17 cellular contexts compared by ENCODE assay signal in genomic region chr18:70165936-70166335, GRCh38. TPM values are rescaled to one million over a fixed set of nuclear protein-coding genes. Genes with fewer than 3 reads are reported as not detected.
DNase-seq lines count a peak whose midpoint lies in the region; ATAC-seq and TF ChIP-seq lines count a peak whose summit lies in the region.
"Had no signal": no experiment of that assay in that cellular context is flagged by ENCODE, and none has a peak within 500 bp of the region (broad histone marks: within the 10 kb centered on the region; RNA-seq: fewer than 3 reads in every experiment).

No MANE protein-coding gene starts in this region.

- peaks cover 2% of the 10 kb centered on the region for H3K4me1 ChIP-seq in fibroblast of lung (ENCODE audit: control insufficient read depth, extremely low read depth, insufficient read depth, low read length)
- H3K4me1 ChIP-seq: gastroesophageal sphincter, parathyroid adenoma had no signal

- no peaks in the 10 kb centered on the region for H3K79me2 ChIP-seq in fibroblast of lung (ENCODE audit: control insufficient read depth, insufficient read depth, low read length)
- H3K79me2 ChIP-seq: parathyroid adenoma had no signal

- no peak overlapping the region for H3K9ac ChIP-seq in fibroblast of lung (ENCODE audit: insufficient read depth, low read length)
- H3K9ac ChIP-seq: parathyroid adenoma had no signal

- peaks cover 2% of the 10 kb centered on the region for H3K36me3 ChIP-seq in fibroblast of lung (ENCODE audit: control insufficient read depth, insufficient read depth, low read length)

- H3K36me3 Mint-ChIP-seq in CD4-positive, alpha-beta T cell (ENCODE audit: low read depth) = peaks cover 65% of the 10 kb centered on the region
- peaks cover 32 to 42% of the 10 kb centered on the region in 2 donors for H3K36me3 Mint-ChIP-seq in CD14-positive monocyte

- H3K4me1 Mint-ChIP-seq in CD4-positive, alpha-beta T cell (ENCODE audit: low read depth) = peaks cover 5% of the 10 kb centered on the region
- peaks cover 4% of the 10 kb centered on the region for H3K4me1 Mint-ChIP-seq in CD14-positive monocyte
- H3K4me1 Mint-ChIP-seq: activated naive CD8-positive, alpha-beta T cell treated with anti-CD3 and anti-CD28 coated beads for 36 hours had no signal

- DNase-seq in fibroblast of lung (ENCODE audit: low read depth in 2 of 2) (no peak), NCI-H1105 treated with DMSO at 0.1 percent for 48 hours (lab: John Stamatoyannopoulos, UW) (no peak), CD14-positive monocyte (ENCODE audit: low spot score) (no peak)
- no peak for DNase-seq in CD4-positive, alpha-beta T cell
- DNase-seq in activated CD4-positive, alpha-beta T cell treated with anti-CD3 and anti-CD28 coated beads, Interleukin-2, amount 50 U/mL, for 1 hour = no peak
- DNase-seq: activated CD8-positive, alpha-beta memory T cell treated with anti-CD3 and anti-CD28 coated beads for 24 hours; activated naive CD8-positive, alpha-beta T cell treated with anti-CD3 and anti-CD28 coated beads for 36 hours; AML-193; left ventricle myocardium superior; PC-9; stimulated activated CD4-positive, alpha-beta T cell treated with anti-CD3 and anti-CD28 coated beads, Interleukin-4, amount 100 ng/mL, for 1 hour; T-helper 2 cell had no signal

- POLR2A ChIA-PET in CD4-positive, alpha-beta T cell (lab: Charles Lee) = no interaction called here

- no peak overlapping the region for H3K4me3 ChIP-seq in fibroblast of lung (replicated peaks in 1 of 4; ENCODE audit: control extremely low read depth in 1 of 4, insufficient read depth in 1 of 4, low read depth in 3 of 4, low read length in 4 of 4)
- H3K4me3 ChIP-seq: gastroesophageal sphincter, PC-9 had no signal

- H3K9me3 ChIP-seq in fibroblast of lung (ENCODE audit: control insufficient read depth, insufficient read depth, low read depth, low read length) = no peaks in the 10 kb centered on the region
- no peaks in the 10 kb centered on the region for H3K9me3 ChIP-seq in CD4-positive, alpha-beta T cell (ENCODE audit: control insufficient read depth, low read length)
- H3K9me3 ChIP-seq: gastroesophageal sphincter had no signal

- no peak overlapping the region for H3K27ac ChIP-seq in fibroblast of lung (ENCODE audit: insufficient read depth, low read length)
- H3K27ac ChIP-seq in CD4-positive, alpha-beta T cell (ENCODE audit: low read depth, low read length) = no peak overlapping the region
- H3K27ac ChIP-seq: gastroesophageal sphincter, parathyroid adenoma, PC-9 had no signal

- no peak overlapping the region for H3K4me2 ChIP-seq in fibroblast of lung (ENCODE audit: extremely low read depth, insufficient read depth, low read length)
- H3K4me2 ChIP-seq: PC-9 had no signal

- no peaks in the 10 kb centered on the region for H4K20me1 ChIP-seq in fibroblast of lung (ENCODE audit: control insufficient read depth, extremely low read depth, insufficient read depth, low read length)

- no peaks in the 10 kb centered on the region for H3K9me3 Mint-ChIP-seq in CD4-positive, alpha-beta T cell
- H3K9me3 Mint-ChIP-seq in CD14-positive monocyte = peaks cover 0 to 6% (median 0%) of the 10 kb centered on the region in 7 donors

- no peak overlapping the region for H3K27ac Mint-ChIP-seq in CD4-positive, alpha-beta T cell
- peak overlapping the region in 2 of 7 donors; percentile 18 to 42 for H3K27ac Mint-ChIP-seq in CD14-positive monocyte
- H3K27ac Mint-ChIP-seq: activated naive CD8-positive, alpha-beta T cell treated with anti-CD3 and anti-CD28 coated beads for 36 hours had no signal

- H3K27me3 Mint-ChIP-seq in CD4-positive, alpha-beta T cell = no peaks in the 10 kb centered on the region
- no peaks in the 10 kb centered on the region for H3K27me3 Mint-ChIP-seq in CD14-positive monocyte (ENCODE audit: low read depth in 3 of 3)
- H3K27me3 Mint-ChIP-seq: activated naive CD8-positive, alpha-beta T cell treated with anti-CD3 and anti-CD28 coated beads for 36 hours had no signal

- peak overlapping the region; percentile 74 for H2AFZ ChIP-seq in fibroblast of lung (ENCODE audit: low read length)
- H2AFZ ChIP-seq: parathyroid adenoma, PC-9 had no signal

- CTCF ChIA-PET in CD4-positive, alpha-beta T cell (lab: Charles Lee) = no interaction called here

- no peaks in the 10 kb centered on the region for H3K27me3 ChIP-seq in fibroblast of lung (ENCODE audit: control insufficient read depth, insufficient read depth, low read length)
- H3K27me3 ChIP-seq in CD4-positive, alpha-beta T cell (ENCODE audit: control insufficient read depth, insufficient read depth, low read length) = no peaks in the 10 kb centered on the region
- H3K27me3 ChIP-seq: gastroesophageal sphincter had no signal

- H3K4me3 Mint-ChIP-seq in CD4-positive, alpha-beta T cell = no peak overlapping the region
- H3K4me3 Mint-ChIP-seq in CD14-positive monocyte = no peak overlapping the region
- H3K4me3 Mint-ChIP-seq: activated naive CD8-positive, alpha-beta T cell treated with anti-CD3 and anti-CD28 coated beads for 36 hours had no signal

- ATAC-seq in GM18508 (IDR thresholded peaks at IDR 0.05; ENCODE audit: insufficient read depth, unreplicated experiment) (peak; percentile 49), GM21619 (IDR thresholded peaks at IDR 0.05; ENCODE audit: unreplicated experiment) (peak; percentile 75), HG03135 (IDR thresholded peaks at IDR 0.05; ENCODE audit: unreplicated experiment) (peak; percentile 57)
- ATAC-seq in CD4-positive, alpha-beta T cell (ENCODE audit: poor library complexity) = no peak
- ATAC-seq: gastroesophageal sphincter, left ventricle myocardium superior had no signal

- intact Hi-C loops in CD4-positive, alpha-beta T cell (cut with DNase I, micrococcal nuclease) = no loop called here
- intact Hi-C loops in CD14-positive monocyte (cut with micrococcal nuclease) = no loop called here

- TF ChIP-seq CTCF in fibroblast of lung (conservative IDR thresholded peaks at IDR 0.05 in 1 of 2, IDR thresholded peaks at IDR 0.05 in 1 of 2; ENCODE audit: low read depth in 1 of 2, low read length in 2 of 2) (no peak), CD14-positive monocyte (IDR thresholded peaks at IDR 0.05) (no peak)
- no peak for TF ChIP-seq CTCF in CD4-positive, alpha-beta T cell (IDR thresholded peaks at IDR 0.05)

RNA-seq across cellular contexts. Expression of gene RTTN, which starts 39.6 kb away (rescaled TPM):
- total RNA-seq in fibroblast of lung = 12.8 and 19.0 TPM in 2 replicates
- polyA plus RNA-seq in fibroblast of lung = 5.4 and 7.6 TPM in 2 replicates
- polyA plus RNA-seq in fibroblast of lung (2012) = 3.6 and 5.6 TPM in 2 replicates
- 13.6 and 23.2 TPM in 2 replicates for polyA minus RNA-seq in fibroblast of lung (ENCODE audit: low replicate concordance)
- total RNA-seq in CD4-positive, alpha-beta T cell = 10 to 100 TPM; 21.4 to 25.5 TPM
- polyA plus RNA-seq in CD14-positive monocyte = under 1 TPM; 0.22 to 0.25 TPM
